7 cellular contexts compared by ENCODE assay signal in the genomic region with DNA sequence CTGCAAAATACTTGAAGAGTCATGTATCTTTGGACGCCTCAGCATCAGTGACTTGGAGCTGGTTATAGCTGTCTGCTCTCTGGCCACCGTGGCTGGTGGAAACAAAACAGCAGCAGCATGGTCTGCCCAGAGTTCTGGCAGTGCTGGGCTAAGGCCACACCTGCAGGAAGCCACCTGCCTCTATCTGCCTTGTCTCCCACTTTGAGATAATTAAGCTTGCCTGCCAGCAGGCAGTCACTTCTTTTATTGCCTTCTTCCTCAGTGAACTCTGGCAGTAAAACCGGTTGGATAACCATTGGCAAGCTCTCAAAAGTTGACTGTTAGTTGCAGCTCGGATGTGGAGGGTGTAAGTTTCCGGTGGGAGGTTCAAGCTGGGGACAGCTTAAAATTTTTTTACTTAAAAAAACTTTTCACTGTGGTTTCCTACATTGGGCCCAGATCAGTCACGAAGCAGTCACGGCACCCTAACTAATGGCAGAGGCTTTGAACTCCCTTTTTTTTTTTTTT. TPM values are rescaled to one million over a fixed set of nuclear protein-coding genes. Genes with fewer than 3 reads are reported as not detected.
A peak's percentile ranks its signal among the peaks of the same experiment; 100 is the strongest.
DNase-seq lines count a peak whose midpoint lies in the region; ATAC-seq and TF ChIP-seq lines count a peak whose summit lies in the region.

No MANE protein-coding gene starts in this region.

- H3K27me3 ChIP-seq in neutrophil (no peaks in the 10 kb centered on the region), upper lobe of right lung (no peaks in the 10 kb centered on the region)

- ATAC-seq in GM18511 (IDR thresholded peaks at IDR 0.05; ENCODE audit: unreplicated experiment) (peak; percentile 60), HG02885 (IDR thresholded peaks at IDR 0.05; ENCODE audit: poor library complexity, unreplicated experiment) (peak; percentile 36), upper lobe of right lung (peak; percentile 47)

- TF ChIP-seq CTCF in neutrophil (IDR thresholded peaks at IDR 0.05) (no peak), upper lobe of right lung (IDR thresholded peaks at IDR 0.05) (no peak)

- peaks cover 76 to 80% of the 10 kb centered on the region in 2 experiments for H3K4me1 ChIP-seq in neutrophil (ENCODE audit: control insufficient read depth in 1 of 2, insufficient read depth in 1 of 2, low read depth in 1 of 2, low read length in 1 of 2)
- peaks cover 81% of the 10 kb centered on the region for H3K4me1 ChIP-seq in upper lobe of right lung

- H3K36me3 ChIP-seq in neutrophil, result no peaks in the 10 kb centered on the region
- no peaks in the 10 kb centered on the region for H3K36me3 ChIP-seq in upper lobe of right lung

- H3K9me3 ChIP-seq in neutrophil (no peaks in the 10 kb centered on the region), upper lobe of right lung (no peaks in the 10 kb centered on the region)

- no peak overlapping the region for H3K4me3 ChIP-seq in neutrophil (ENCODE audit: low read depth in 1 of 2, low read length in 1 of 2)
- peak overlapping the region; percentile 9 for H3K4me3 ChIP-seq in upper lobe of right lung

- DNase-seq in NCI-H510A treated with DMSO at 0.1 percent for 48 hours (lab: John Stamatoyannopoulos, UW), result peak; percentile 97
- peak; percentile 30 to 46 for DNase-seq in activated CD8-positive, alpha-beta memory T cell treated with anti-CD3 and anti-CD28 coated beads for 4 hours (ENCODE audit: low read depth in 2 of 2)
- DNase-seq in epithelial cell of prostate (ENCODE audit: low read depth, low spot score), result peak; percentile 75
- DNase-seq in upper lobe of right lung, result no peak

- H3K27ac ChIP-seq in epithelial cell of prostate (peak overlapping the region; percentile 92), neutrophil (peak overlapping the region; percentile 75), upper lobe of right lung (peak overlapping the region; percentile 93)

- intact Hi-C loops in upper lobe of right lung (cut with DNase I), result no loop called here

RNA-seq across cellular contexts. Expression of gene SMIM3, which starts 4.9 kb away (rescaled TPM):
- 28.3 TPM for total RNA-seq in upper lobe of right lung

RNA-seq across cellular contexts. Expression of gene DCTN4, which starts 24.7 kb away (rescaled TPM):
- 68.5 TPM for total RNA-seq in upper lobe of right lung
